ENCODE assay signal across 8 cellular contexts in genomic region chr5:176388003-176388340, GRCh38. TPM values are rescaled to one million over a fixed set of nuclear protein-coding genes. Genes with fewer than 3 reads are reported as not detected.
DNase-seq lines count a peak whose midpoint lies in the region; TF ChIP-seq lines count a peak whose summit lies in the region.

No MANE protein-coding gene starts in this region.

- TF ChIP-seq CTCF in 22Rv1 (IDR thresholded peaks at IDR 0.05) = no peak
- no peak for TF ChIP-seq CTCF in GM12875 (IDR thresholded peaks at IDR 0.05; ENCODE audit: borderline replicate concordance, insufficient read depth, low read depth, low read length)
- no peak for TF ChIP-seq CTCF in fibroblast of pulmonary artery (IDR thresholded peaks at IDR 0.05; ENCODE audit: low read length, missing control alignments)
- TF ChIP-seq CTCF in progenitor cell of endocrine pancreas (IDR thresholded peaks at IDR 0.05; ENCODE audit: unreplicated experiment) = no peak

- H3K4me3 Mint-ChIP-seq in T-helper 2 cell treated with Interferon-gamma antibody and Interleukin-4, amounts not matched to agents 5 μg/mL and 100 μg/mL, for 36 hours = peak overlapping the region; percentile 92
- H3K4me3 Mint-ChIP-seq in progenitor cell of endocrine pancreas (ENCODE audit: low read depth) = peak overlapping the region; percentile 99

- H3K27ac ChIP-seq in 22Rv1 = peak overlapping the region; percentile 90

- H3K27me3 Mint-ChIP-seq in T-helper 2 cell treated with Interferon-gamma antibody and Interleukin-4, amounts not matched to agents 5 μg/mL and 100 μg/mL, for 36 hours (ENCODE audit: low read depth) = no peaks in the 10 kb centered on the region
- no peaks in the 10 kb centered on the region for H3K27me3 Mint-ChIP-seq in progenitor cell of endocrine pancreas

- H3K9me3 Mint-ChIP-seq in T-helper 2 cell treated with Interferon-gamma antibody and Interleukin-4, amounts not matched to agents 5 μg/mL and 100 μg/mL, for 36 hours = no peaks in the 10 kb centered on the region
- no peaks in the 10 kb centered on the region for H3K9me3 Mint-ChIP-seq in progenitor cell of endocrine pancreas (ENCODE audit: low read depth)

- H3K4me1 Mint-ChIP-seq in T-helper 2 cell treated with Interferon-gamma antibody and Interleukin-4, amounts not matched to agents 5 μg/mL and 100 μg/mL, for 36 hours (ENCODE audit: low read depth) = peaks cover 23% of the 10 kb centered on the region
- peaks cover 16% of the 10 kb centered on the region for H3K4me1 Mint-ChIP-seq in progenitor cell of endocrine pancreas (ENCODE audit: low read depth)

- H3K4me3 ChIP-seq in GM12875 (ENCODE audit: low read depth, low read length) (peak overlapping the region; percentile 88), fibroblast of pulmonary artery (replicated peaks; ENCODE audit: low read depth, low read length) (peak overlapping the region; percentile 84)

- H3K27ac Mint-ChIP-seq in T-helper 2 cell treated with Interferon-gamma antibody and Interleukin-4, amounts not matched to agents 5 μg/mL and 100 μg/mL, for 36 hours = peak overlapping the region; percentile 99
- H3K27ac Mint-ChIP-seq in progenitor cell of endocrine pancreas = peak overlapping the region; percentile 100

- DNase-seq in T-helper 2 cell treated with Interferon-gamma antibody and Interleukin-4, amounts not matched to agents 5 μg/mL and 100 μg/mL, for 36 hours (ENCODE audit: low spot score) = no peak
- DNase-seq in fibroblast of pulmonary artery (ENCODE audit: low read depth) (no peak), progenitor cell of endocrine pancreas (ENCODE audit: low spot score, unreplicated experiment) (no peak), HT-29 (ENCODE audit: low spot score) (no peak), SHP77 (lab: John Stamatoyannopoulos, UW) (no peak)
- DNase-seq in stimulated activated CD8-positive, alpha-beta memory T cell treated with anti-CD3 and anti-CD28 coated beads, Interleukin-4, amount 100 ng/mL, for 48 hours = no peak

- peaks cover 51% of the 10 kb centered on the region for H3K36me3 Mint-ChIP-seq in T-helper 2 cell treated with Interferon-gamma antibody and Interleukin-4, amounts not matched to agents 5 μg/mL and 100 μg/mL, for 36 hours (ENCODE audit: low read depth)
- peaks cover 4% of the 10 kb centered on the region for H3K36me3 Mint-ChIP-seq in progenitor cell of endocrine pancreas (ENCODE audit: insufficient read depth)

RNA-seq across cellular contexts. Expression of gene NOP16, which starts 0.4 kb away (rescaled TPM):
- 21.9 and 26.4 TPM in 2 replicates for total RNA-seq in progenitor cell of endocrine pancreas
- 77.1 and 82.4 TPM in 2 replicates for total RNA-seq in HT-29 (2014; rRNA removed; shearing (Covaris generic))

RNA-seq across cellular contexts. Expression of gene HIGD2A, which starts 0.6 kb away (rescaled TPM):
- total RNA-seq in progenitor cell of endocrine pancreas = 88.0 and 96.8 TPM in 2 replicates
- 142 and 166 TPM in 2 replicates for total RNA-seq in HT-29 (2014; rRNA removed; shearing (Covaris generic))

RNA-seq across cellular contexts. Expression of gene ARL10, which starts 22.7 kb away (rescaled TPM):
- total RNA-seq in progenitor cell of endocrine pancreas = 24.5 and 29.5 TPM in 2 replicates
- 0.03 TPM in 1 of 2 replicates, not detected in the other for total RNA-seq in HT-29 (2014; rRNA removed; shearing (Covaris generic))

RNA-seq across cellular contexts. Expression of gene KIAA1191, which starts 26.4 kb away (rescaled TPM):
- 109 and 111 TPM in 2 replicates for total RNA-seq in progenitor cell of endocrine pancreas
- 43.6 and 53.5 TPM in 2 replicates for total RNA-seq in HT-29 (2014; rRNA removed; shearing (Covaris generic))

RNA-seq across cellular contexts. Expression of gene CLTB, which starts 28.4 kb away (rescaled TPM):
- 27.9 and 29.1 TPM in 2 replicates for total RNA-seq in progenitor cell of endocrine pancreas
- 87.3 and 97.2 TPM in 2 replicates for total RNA-seq in HT-29 (2014; rRNA removed; shearing (Covaris generic))

Comparison
In these comparisons a context has a peak if more than half of its experiments do, and no peak if none do; other contexts are left out.
1. RNA of gene ARL10, which starts 22.7 kb away (total RNA-seq): 24.5 to 29.5 TPM in progenitor cell of endocrine pancreas; 0.03 TPM in HT-29; every median in the first group is over 10 times any median in the second.